Comparison of ENCODE assay signal across 18 cellular contexts in genomic region chr1:245263701-245264100, GRCh38.
"Had no signal": no experiment of that assay in that cellular context is flagged by ENCODE, and none has a peak within 500 bp of the region (broad histone marks: within the 10 kb centered on the region; RNA-seq: fewer than 3 reads in every experiment).

No MANE protein-coding gene starts in this region.

- H3K36me3 ChIP-seq: adrenal gland, brain microvascular endothelial cell, esophagus squamous epithelium, gastroesophageal sphincter, neural progenitor cell, ovary, WERI-Rb-1 had no signal

- H3K4me3 ChIP-seq: adrenal gland, dorsolateral prefrontal cortex, esophagus squamous epithelium, gastroesophageal sphincter, hepatocyte, neural progenitor cell, ovary, testis had no signal

- H3K9ac ChIP-seq: neural progenitor cell had no signal

- H3K4me1 ChIP-seq: adrenal gland, gastroesophageal sphincter, testis had no signal

- DNase-seq: activated CD4-positive, alpha-beta T cell treated with anti-CD3 and anti-CD28 coated beads for 48 hours; activated CD8-positive, alpha-beta T cell treated with anti-CD3 and anti-CD28 coated beads, Interleukin-2, amount 10 ng/mL, durations not matched to agents 7 days and 5 days; activated naive CD4-positive, alpha-beta T cell treated with anti-CD3 and anti-CD28 coated beads for 36 hours; adrenal gland; brain microvascular endothelial cell; dorsolateral prefrontal cortex; esophagus squamous epithelium; kidney; ovary; stimulated activated CD4-positive, alpha-beta T cell treated with anti-CD3 and anti-CD28 coated beads, Interleukin-4, amount 100 ng/mL, for 1 hour; stimulated activated CD8-positive, alpha-beta memory T cell treated with anti-CD3 and anti-CD28 coated beads, Interleukin-4, amount 100 ng/mL, for 48 hours; stimulated activated naive CD8-positive, alpha-beta T cell treated with anti-CD3 and anti-CD28 coated beads, Interleukin-15, Interleukin-2, amounts not matched to agents 100 U/mL and 50 U/mL, for 24 hours; T-cell; testis; WERI-Rb-1 had no signal

- ATAC-seq: activated CD8-positive, alpha-beta T cell treated with anti-CD3 and anti-CD28 coated beads, Interleukin-2, amount 10 ng/mL, durations not matched to agents 7 days and 5 days; gastroesophageal sphincter; stimulated activated naive CD8-positive, alpha-beta T cell treated with anti-CD3 and anti-CD28 coated beads, Interleukin-15, Interleukin-2, amounts not matched to agents 100 U/mL and 50 U/mL, for 24 hours; T-cell had no signal

- H3K4me2 ChIP-seq: hepatocyte, neural progenitor cell had no signal

- H3K27me3 ChIP-seq: adrenal gland, brain microvascular endothelial cell, esophagus squamous epithelium, gastroesophageal sphincter, hepatocyte, neural progenitor cell, ovary, testis had no signal

- H3K27ac ChIP-seq: adrenal gland, brain microvascular endothelial cell, dorsolateral prefrontal cortex, esophagus squamous epithelium, gastroesophageal sphincter, neural progenitor cell, ovary, testis, WERI-Rb-1 had no signal

- H2AFZ ChIP-seq: hepatocyte, neural progenitor cell had no signal

- H3K9me3 ChIP-seq: adrenal gland, esophagus squamous epithelium, gastroesophageal sphincter, ovary, testis had no signal
